ENCODE assay signal across 1 cellular context in genomic region chr14:92494512-92494911, GRCh38.
TF ChIP-seq lines count a peak whose summit lies in the region.

No MANE protein-coding gene starts in this region.

TF ChIP-seq in IMR-90, 13 proteins besides CTCF, POLR2A, EP300 and RAD21 (continued from another document):
- TF ChIP-seq, protein P1, sequence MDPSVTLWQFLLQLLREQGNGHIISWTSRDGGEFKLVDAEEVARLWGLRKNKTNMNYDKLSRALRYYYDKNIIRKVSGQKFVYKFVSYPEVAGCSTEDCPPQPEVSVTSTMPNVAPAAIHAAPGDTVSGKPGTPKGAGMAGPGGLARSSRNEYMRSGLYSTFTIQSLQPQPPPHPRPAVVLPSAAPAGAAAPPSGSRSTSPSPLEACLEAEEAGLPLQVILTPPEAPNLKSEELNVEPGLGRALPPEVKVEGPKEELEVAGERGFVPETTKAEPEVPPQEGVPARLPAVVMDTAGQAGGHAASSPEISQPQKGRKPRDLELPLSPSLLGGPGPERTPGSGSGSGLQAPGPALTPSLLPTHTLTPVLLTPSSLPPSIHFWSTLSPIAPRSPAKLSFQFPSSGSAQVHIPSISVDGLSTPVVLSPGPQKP (IDR thresholded peaks at IDR 0.05; ENCODE audit: borderline replicate concordance, low read depth, low read length): no peak
- TF ChIP-seq NFE2L2 (IDR thresholded peaks at IDR 0.05; ENCODE audit: low read depth, low read length) (no peak), USF2 (IDR thresholded peaks at IDR 0.05; ENCODE audit: low read depth, low read length) (no peak), MAFK (IDR thresholded peaks at IDR 0.05; ENCODE audit: low read depth, low read length) (no peak), MXI1 (IDR thresholded peaks at IDR 0.05; ENCODE audit: borderline replicate concordance, low read depth, low read length) (no peak), CEBPB (IDR thresholded peaks at IDR 0.05; ENCODE audit: low read depth, low read length) (no peak), RFX5 (IDR thresholded peaks at IDR 0.05; ENCODE audit: low read depth, low read length) (no peak), MAZ (IDR thresholded peaks at IDR 0.05; ENCODE audit: borderline replicate concordance, low read depth, low read length) (no peak), FOS (IDR thresholded peaks at IDR 0.05; ENCODE audit: low read depth, low read length) (no peak)
TF ChIP-seq in IMR-90: peak in this region for 0.
